In the genomic region with DNA sequence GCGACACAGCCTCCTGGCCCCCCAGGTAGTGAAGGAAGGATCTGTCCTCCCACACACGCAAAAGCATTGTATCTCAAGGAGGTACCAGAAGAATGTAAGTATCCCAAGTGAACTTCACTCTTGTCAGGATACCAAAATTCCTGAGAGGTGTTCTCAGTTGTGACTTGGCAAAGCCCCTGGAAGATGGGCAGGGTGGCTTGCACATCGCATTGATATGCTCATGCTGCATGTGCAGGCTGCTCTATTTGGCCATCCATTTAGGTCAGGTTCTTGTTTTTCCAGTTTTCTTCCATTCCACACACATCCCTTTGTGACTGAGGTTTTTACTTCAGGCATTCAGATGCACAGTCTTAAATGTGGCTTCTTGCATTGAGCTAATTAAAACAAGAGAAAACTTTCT, we compare ENCODE assay signal across 22 cellular contexts.
DNase-seq lines count a peak whose midpoint lies in the region; ATAC-seq, FAIRE-seq and TF ChIP-seq lines count a peak whose summit lies in the region.
"Had no signal": no experiment of that assay in that cellular context is flagged by ENCODE, and none has a peak within 500 bp of the region (broad histone marks: within the 10 kb centered on the region; RNA-seq: fewer than 3 reads in every experiment).

No MANE protein-coding gene starts in this region.

- no peaks in the 10 kb centered on the region for H3K9me3 Mint-ChIP-seq in stimulated activated memory B cell treated with anti-CD40 and anti-IgM and Interleukin-4, amounts not matched to agents 10 μg/mL and 1 μg/mL and 100 μg/mL, for 72 hours
- no peaks in the 10 kb centered on the region for H3K9me3 Mint-ChIP-seq in activated naive CD8-positive, alpha-beta T cell treated with anti-CD3 and anti-CD28 coated beads, Interleukin-2, amount 50 U/mL, for 24 hours

- H4K5ac ChIP-seq in H1 (ENCODE audit: insufficient read length, low read depth, low read length), result no peak overlapping the region

- H3K9ac ChIP-seq in H1 (replicated peaks in 1 of 4; ENCODE audit: extremely low read depth in 1 of 4, low read depth in 3 of 4, low read length in 3 of 4), result no peak overlapping the region
- H3K9ac ChIP-seq: GM23248 had no signal

- no peaks in the 10 kb centered on the region for H3K4me1 ChIP-seq in H1 (replicated peaks in 1 of 4; ENCODE audit: control insufficient read depth in 3 of 4, insufficient read depth in 4 of 4, low read length in 3 of 4)
- H3K4me1 ChIP-seq: SJSA1 had no signal

- no peak overlapping the region for H2BK5ac ChIP-seq in H1 (ENCODE audit: low read depth, low read length)

- no peak overlapping the region for H2AK5ac ChIP-seq in H1 (ENCODE audit: low read depth, low read length)

- H3K23ac ChIP-seq in H1 (ENCODE audit: insufficient read length), result peak overlapping the region; percentile 27

- POLR2A ChIA-PET in H1 (lab: Charles Lee; ENCODE audit: partially characterized antibody), result no interaction called here

- no peak for TF ChIP-seq CTCF in H1 (IDR thresholded peaks at IDR 0.05; ENCODE audit: control extremely low read depth in 1 of 3, insufficient read depth in 1 of 3, low read depth in 1 of 3, low read length in 3 of 3)

- H2BK12ac ChIP-seq in H1 (ENCODE audit: low read depth, low read length), result no peak overlapping the region

- no peak overlapping the region for H2BK20ac ChIP-seq in H1 (ENCODE audit: low read length)

- H2BK15ac ChIP-seq in H1 (ENCODE audit: low read length), result no peak overlapping the region

- CTCF ChIA-PET in H1 (lab: Charles Lee; ENCODE audit: partially characterized antibody), result interaction anchor here (1.5 kb wide), 1 partner anchor 11 kb away, joined by 5 read pairs; no protein-coding TSS in a partner anchor

- H3K4ac ChIP-seq in H1 (replicated peaks; ENCODE audit: insufficient read length, low read depth, low read length), result no peak overlapping the region

- no peak overlapping the region for H3K4me2 ChIP-seq in H1 (ENCODE audit: insufficient read depth in 1 of 2, low read depth in 2 of 2, low read length in 2 of 2)

- FAIRE-seq in H1 (lab: Jason Lieb, UNC), result no peak
- FAIRE-seq: G401.6, GM19239 had no signal

- H2AFZ ChIP-seq in H1 (ENCODE audit: low read length), result no peak overlapping the region
- H2AFZ ChIP-seq: GM23248 had no signal

- peak overlapping the region; percentile 6 for H3K27ac Mint-ChIP-seq in stimulated activated memory B cell treated with anti-CD40 and anti-IgM and Interleukin-4, amounts not matched to agents 10 μg/mL and 1 μg/mL and 100 μg/mL, for 72 hours
- H3K27ac Mint-ChIP-seq in activated naive CD8-positive, alpha-beta T cell treated with anti-CD3 and anti-CD28 coated beads, Interleukin-2, amount 50 U/mL, for 24 hours, result no peak overlapping the region

- H3K14ac ChIP-seq in H1 (ENCODE audit: insufficient read length), result no peak overlapping the region

- ATAC-seq in stimulated activated memory B cell treated with anti-CD40 and anti-IgM and Interleukin-4, amounts not matched to agents 10 μg/mL and 1 μg/mL and 100 μg/mL, for 72 hours, result no peak
- ATAC-seq in HG03439 (IDR thresholded peaks at IDR 0.05; ENCODE audit: unreplicated experiment) (no peak), HG03521 (IDR thresholded peaks at IDR 0.05; ENCODE audit: unreplicated experiment) (no peak)
- no peak for ATAC-seq in activated naive CD8-positive, alpha-beta T cell treated with anti-CD3 and anti-CD28 coated beads, Interleukin-2, amount 50 U/mL, for 24 hours

- no peak overlapping the region for H3K27ac ChIP-seq in H1 (ENCODE audit: low read depth, low read length)
- H3K27ac ChIP-seq: 22Rv1, C4-2B, GM23248, SJSA1 had no signal

- H2BK120ac ChIP-seq in H1 (replicated peaks; ENCODE audit: low read depth, low read length), result no peak overlapping the region

- 95% methylated on average over 3 of the region's 3 CpGs; no CpG with 5 or more reads in 1 of the 2 experiments for WGBS in H1 (ENCODE audit: extremely low coverage in 1 of 2, insufficient coverage in 1 of 2, insufficient read length in 1 of 2, insufficient replicate concordance in 2 of 2, low coverage in 1 of 2, low lambda C conversion rate in 2 of 2, missing lambda C conversion rate in 1 of 2), 2 experiments

- no peaks in the 10 kb centered on the region for H3K36me3 ChIP-seq in H1 (ENCODE audit: control insufficient read depth in 2 of 4, insufficient read depth in 4 of 4, low read length in 3 of 4)
- H3K36me3 ChIP-seq: SJSA1 had no signal

- H3K18ac ChIP-seq in H1 (ENCODE audit: extremely low read depth, low read length), result no peak overlapping the region

- H3K27me3 Mint-ChIP-seq in stimulated activated memory B cell treated with anti-CD40 and anti-IgM and Interleukin-4, amounts not matched to agents 10 μg/mL and 1 μg/mL and 100 μg/mL, for 72 hours, result no peaks in the 10 kb centered on the region
- no peaks in the 10 kb centered on the region for H3K27me3 Mint-ChIP-seq in activated naive CD8-positive, alpha-beta T cell treated with anti-CD3 and anti-CD28 coated beads, Interleukin-2, amount 50 U/mL, for 24 hours

- no peaks in the 10 kb centered on the region for H3K79me2 ChIP-seq in H1 (ENCODE audit: control insufficient read depth in 1 of 2, insufficient read depth in 2 of 2, low read length in 2 of 2)

- no peaks in the 10 kb centered on the region for H3K9me3 ChIP-seq in H1 (ENCODE audit: insufficient read depth in 2 of 2, low read depth in 1 of 2, low read length in 1 of 2)
- H3K9me3 ChIP-seq: SJSA1 had no signal

- H3K79me1 ChIP-seq in H1 (ENCODE audit: low read depth, low read length), result no peaks in the 10 kb centered on the region

- peaks cover 6% of the 10 kb centered on the region for H3K4me1 Mint-ChIP-seq in stimulated activated memory B cell treated with anti-CD40 and anti-IgM and Interleukin-4, amounts not matched to agents 10 μg/mL and 1 μg/mL and 100 μg/mL, for 72 hours
- no peaks in the 10 kb centered on the region for H3K4me1 Mint-ChIP-seq in activated naive CD8-positive, alpha-beta T cell treated with anti-CD3 and anti-CD28 coated beads, Interleukin-2, amount 50 U/mL, for 24 hours

- H3K56ac ChIP-seq in H1 (replicated peaks; ENCODE audit: insufficient read length, low read depth, low read length), result no peak overlapping the region

- TF ChIP-seq EP300 in H1 (IDR thresholded peaks at IDR 0.05; ENCODE audit: borderline replicate concordance in 1 of 2, low read depth in 2 of 2, low read length in 2 of 2), result no peak

- no peak overlapping the region for H3K4me3 ChIP-seq in H1 (ENCODE audit: extremely low read depth in 1 of 4, insufficient read depth in 2 of 4, low read depth in 3 of 4, low read length in 4 of 4)
- H3K4me3 ChIP-seq: GM23248, SJSA1 had no signal

- no peak overlapping the region for H3K4me3 Mint-ChIP-seq in stimulated activated memory B cell treated with anti-CD40 and anti-IgM and Interleukin-4, amounts not matched to agents 10 μg/mL and 1 μg/mL and 100 μg/mL, for 72 hours
- no peak overlapping the region for H3K4me3 Mint-ChIP-seq in activated naive CD8-positive, alpha-beta T cell treated with anti-CD3 and anti-CD28 coated beads, Interleukin-2, amount 50 U/mL, for 24 hours

- no peaks in the 10 kb centered on the region for H3K36me3 Mint-ChIP-seq in stimulated activated memory B cell treated with anti-CD40 and anti-IgM and Interleukin-4, amounts not matched to agents 10 μg/mL and 1 μg/mL and 100 μg/mL, for 72 hours
- no peaks in the 10 kb centered on the region for H3K36me3 Mint-ChIP-seq in activated naive CD8-positive, alpha-beta T cell treated with anti-CD3 and anti-CD28 coated beads, Interleukin-2, amount 50 U/mL, for 24 hours (ENCODE audit: low read depth)

- no peak for TF ChIP-seq RAD21 in H1 (IDR thresholded peaks at IDR 0.05 in 1 of 2, conservative IDR thresholded peaks at IDR 0.05 in 1 of 2; ENCODE audit: low read depth in 2 of 2, low read length in 2 of 2)

- H4K91ac ChIP-seq in H1 (replicated peaks; ENCODE audit: insufficient read length, low read length), result peak overlapping the region; percentile 30

- DNase-seq in DMS53 (lab: John Stamatoyannopoulos, UW) (peak; percentile 6), DMS53 treated with DMSO at 0.1 percent for 48 hours (lab: John Stamatoyannopoulos, UW; ENCODE audit: unreplicated experiment) (no peak), H1 (ENCODE audit: low read depth in 1 of 2, low spot score in 2 of 2) (no peak), left kidney (ENCODE audit: low read depth, low spot score) (peak; percentile 22)
- DNase-seq in activated naive CD8-positive, alpha-beta T cell treated with anti-CD3 and anti-CD28 coated beads, Interleukin-2, amount 50 U/mL, for 24 hours, result no peak
- DNase-seq: AML-193, DND-41, GM23248, HCEC 1CT, Karpas-422, NCI-H1105 treated with DMSO at 0.1 percent for 48 hours, NCI-H187, NCI-H2227 treated with DMSO at 0.1 percent for 48 hours, NCI-H524 had no signal

- no peak for TF ChIP-seq POLR2A in H1 (IDR thresholded peaks at IDR 0.05; ENCODE audit: control extremely low read depth in 1 of 2, low read depth in 2 of 2, low read length in 2 of 2)

- H3K27me3 ChIP-seq in H1 (replicated peaks in 1 of 4; ENCODE audit: control insufficient read depth in 3 of 4, extremely low read depth in 1 of 4, insufficient read depth in 3 of 4, low read length in 3 of 4), result no peaks in the 10 kb centered on the region
- H3K27me3 ChIP-seq: SJSA1 had no signal

- no peak overlapping the region for H4K8ac ChIP-seq in H1 (ENCODE audit: extremely low read depth, insufficient read depth, low read length)

- no peaks in the 10 kb centered on the region for H4K20me1 ChIP-seq in H1 (replicated peaks in 1 of 2; ENCODE audit: control insufficient read depth in 1 of 2, insufficient read depth in 2 of 2, low read length in 2 of 2)

- no peaks in the 10 kb centered on the region; the same call in 1 of the 2 replicates for H3K23me2 ChIP-seq in H1 (ENCODE audit: low read depth, low read length)

TF ChIP-seq in H1, 55 proteins besides CTCF, POLR2A, EP300 and RAD21:
- no peak for TF ChIP-seq YY1 (IDR thresholded peaks at IDR 0.05; ENCODE audit: low read depth, low read length)
- TF ChIP-seq CHD2 (IDR thresholded peaks at IDR 0.05; ENCODE audit: low read length), result no peak
- TF ChIP-seq SAP30 (IDR thresholded peaks at IDR 0.05; ENCODE audit: insufficient read depth, insufficient replicate concordance, low read length), result no peak
- no peak for TF ChIP-seq CREB1 (IDR thresholded peaks at IDR 0.05)
- no peak for TF ChIP-seq CBX5 (IDR thresholded peaks at IDR 0.05; ENCODE audit: low read depth, low read length)

Comparison
In these comparisons a context has a peak if more than half of its experiments do, and no peak if none do; other contexts are left out.
1. DNase-seq: peak in DMS53 (single experiment) and left kidney (single experiment); none in DMS53 treated with DMSO at 0.1 percent for 48 hours (single experiment), H1 (0 of 2) and activated naive CD8-positive, alpha-beta T cell treated with anti-CD3 and anti-CD28 coated beads, Interleukin-2, amount 50 U/mL, for 24 hours (single experiment).